ENCODE assay signal across 8 cellular contexts in genomic region chr11:447923-448731, GRCh38. TPM values are rescaled to one million over a fixed set of nuclear protein-coding genes. Genes with fewer than 3 reads are reported as not detected.
DNase-seq lines count a peak whose midpoint lies in the region; ATAC-seq and TF ChIP-seq lines count a peak whose summit lies in the region.

No MANE protein-coding gene starts in this region.

- H3K4me1 ChIP-seq in BLaER1 treated with 17β-estradiol and CSF1 and Interleukin-3, amounts not matched to agents 10 nM and 100 nM: peaks cover 37 to 49% (median 43%) of the 10 kb centered on the region in 10 experiments
- H3K4me1 ChIP-seq in duodenal mucosa (ENCODE audit: control insufficient read depth in 1 of 2, insufficient read depth in 2 of 2, low read length in 2 of 2) (peaks cover 35 to 55% of the 10 kb centered on the region in 2 donors), lower lobe of right lung (peaks cover 45% of the 10 kb centered on the region)

- H3K27me3 Mint-ChIP-seq in activated CD4-positive, alpha-beta memory T cell treated with anti-CD3 and anti-CD28 coated beads for 36 hours: peaks cover 2% of the 10 kb centered on the region

- TF ChIP-seq CTCF in lower lobe of right lung (IDR thresholded peaks at IDR 0.05): peak; percentile 81

- H3K9me3 Mint-ChIP-seq in activated CD4-positive, alpha-beta memory T cell treated with anti-CD3 and anti-CD28 coated beads for 36 hours: no peaks in the 10 kb centered on the region

- H3K4me2 ChIP-seq in BLaER1 treated with 17β-estradiol and CSF1 and Interleukin-3, amounts not matched to agents 10 nM and 100 nM: peak overlapping the region; percentile 86 to 99 (median 97)

- no peaks in the 10 kb centered on the region for H3K9me3 ChIP-seq in BLaER1 treated with 17β-estradiol and CSF1 and Interleukin-3, amounts not matched to agents 10 nM and 100 nM (replicated peaks in 1 of 11)
- H3K9me3 ChIP-seq in duodenal mucosa (ENCODE audit: control insufficient read depth in 1 of 2, low read length in 2 of 2) (no peaks in the 10 kb centered on the region), lower lobe of right lung (no peaks in the 10 kb centered on the region)

- H3K27ac ChIP-seq in BLaER1 treated with 17β-estradiol and CSF1 and Interleukin-3, amounts not matched to agents 10 nM and 100 nM: peak overlapping the region; percentile 55 to 87 (median 80)
- H3K27ac ChIP-seq in duodenal mucosa (ENCODE audit: low read depth, low read length): peak overlapping the region; percentile 98
- H3K27ac ChIP-seq in lower lobe of right lung: peak overlapping the region; percentile 90

- no peaks in the 10 kb centered on the region for H3K36me3 Mint-ChIP-seq in activated CD4-positive, alpha-beta memory T cell treated with anti-CD3 and anti-CD28 coated beads for 36 hours

- H4K20me1 ChIP-seq in BLaER1 treated with 17β-estradiol and CSF1 and Interleukin-3, amounts not matched to agents 10 nM and 100 nM: peaks cover 12 to 28% (median 22%) of the 10 kb centered on the region in 11 experiments; a peak in 20 of 22 replicates

- CTCF ChIA-PET in activated CD4-positive, alpha-beta memory T cell treated with anti-CD3 and anti-CD28 coated beads for 36 hours (lab: Charles Lee): interaction anchor here (0.6 to 5.0 kb wide), 22 partner anchors 8 to 265 kb away, joined by 3 to 49 read pairs (median 4); partner anchors contain the start of gene RNH1

- ATAC-seq in GM19328 (IDR thresholded peaks at IDR 0.05; ENCODE audit: unreplicated experiment): peak; percentile 45
- ATAC-seq in HG03571 (IDR thresholded peaks at IDR 0.05; ENCODE audit: unreplicated experiment): peak; percentile 48
- ATAC-seq in lower lobe of right lung: peak; percentile 89 to 92

- H3K4me3 ChIP-seq in BLaER1 treated with 17β-estradiol and CSF1 and Interleukin-3, amounts not matched to agents 10 nM and 100 nM: peak overlapping the region; percentile 59 to 99 (median 96)
- H3K4me3 ChIP-seq in duodenal mucosa (ENCODE audit: low read depth in 1 of 2, low read length in 2 of 2) (peak overlapping the region; percentile 72 to 89), lower lobe of right lung (peak overlapping the region; percentile 71)

- peak overlapping the region; percentile 90 for H3K4me3 Mint-ChIP-seq in activated CD4-positive, alpha-beta memory T cell treated with anti-CD3 and anti-CD28 coated beads for 36 hours

- H3K27me3 ChIP-seq in BLaER1 treated with 17β-estradiol and CSF1 and Interleukin-3, amounts not matched to agents 10 nM and 100 nM: peaks cover 0 to under 1% (median 0%) of the 10 kb centered on the region in 11 experiments; a peak in 1 of 22 replicates
- H3K27me3 ChIP-seq in duodenal mucosa (ENCODE audit: control insufficient read depth in 1 of 2, insufficient read depth in 2 of 2, low read length in 2 of 2) (no peaks in the 10 kb centered on the region), lower lobe of right lung (ENCODE audit: low read depth) (no peaks in the 10 kb centered on the region)

- peaks cover 21% of the 10 kb centered on the region for H3K4me1 Mint-ChIP-seq in activated CD4-positive, alpha-beta memory T cell treated with anti-CD3 and anti-CD28 coated beads for 36 hours (ENCODE audit: low read depth)

- POLR2A ChIA-PET in activated CD4-positive, alpha-beta memory T cell treated with anti-CD3 and anti-CD28 coated beads for 36 hours (lab: Charles Lee): interaction anchor here (0.8 to 3.5 kb wide), 10 partner anchors 8 to 241 kb away, joined by 3 to 22 read pairs (median 5); partner anchors contain the start of genes BET1L, RIC8A, RNH1 and SIGIRR

- H3K36me3 ChIP-seq in BLaER1 treated with 17β-estradiol and CSF1 and Interleukin-3, amounts not matched to agents 10 nM and 100 nM: peaks cover 11 to 18% (median 13%) of the 10 kb centered on the region in 11 experiments
- H3K36me3 ChIP-seq in duodenal mucosa (ENCODE audit: control insufficient read depth in 1 of 2, insufficient read depth in 2 of 2, low read length in 2 of 2): peaks cover 0 to 3% of the 10 kb centered on the region in 2 donors
- peaks cover 12% of the 10 kb centered on the region for H3K36me3 ChIP-seq in lower lobe of right lung

- intact Hi-C loops in activated CD4-positive, alpha-beta memory T cell treated with anti-CD3 and anti-CD28 coated beads for 36 hours (cut with micrococcal nuclease): loop anchor here (1.0 to 5.0 kb wide), 4 partner anchors 31 to 141 kb away; partner anchors contain the start of genes IFITM2 and RNH1
- intact Hi-C loops in lower lobe of right lung (cut with DNase I): no loop called here

- H3K9ac ChIP-seq in BLaER1 treated with 17β-estradiol and CSF1 and Interleukin-3, amounts not matched to agents 10 nM and 100 nM: peak overlapping the region; percentile 83 to 94 (median 88)
- H3K9ac ChIP-seq in duodenal mucosa (ENCODE audit: low read depth in 1 of 2, low read length in 2 of 2): peak overlapping the region; percentile 73 to 81

- H3K27ac Mint-ChIP-seq in activated CD4-positive, alpha-beta memory T cell treated with anti-CD3 and anti-CD28 coated beads for 36 hours: peak overlapping the region; percentile 95

- DNase-seq in NCI-H748 treated with DMSO at 0.1 percent for 48 hours (lab: John Stamatoyannopoulos, UW): peak; percentile 80
- DNase-seq in activated CD4-positive, alpha-beta memory T cell treated with anti-CD3 and anti-CD28 coated beads for 36 hours: peak; percentile 97
- DNase-seq in lower lobe of right lung: peak; percentile 98
- DNase-seq in stimulated activated CD4-positive, alpha-beta T cell treated with anti-CD3 and anti-CD28 coated beads, Interleukin-4, amount 100 ng/mL, for 48 hours (ENCODE audit: low read depth in 2 of 2): peak; percentile 97 to 99

RNA-seq across cellular contexts. Expression of gene PTDSS2, which starts 2.0 kb away (rescaled TPM):
- total RNA-seq in activated CD4-positive, alpha-beta memory T cell treated with anti-CD3 and anti-CD28 coated beads for 36 hours: 10 to 100 TPM; 15.0 to 16.7 TPM
- 32.9 TPM for total RNA-seq in lower lobe of right lung

RNA-seq across cellular contexts. Expression of gene ANO9, which starts 6.3 kb away (rescaled TPM):
- 10 to 100 TPM; 41.7 to 45.6 TPM for total RNA-seq in activated CD4-positive, alpha-beta memory T cell treated with anti-CD3 and anti-CD28 coated beads for 36 hours
- 21.6 TPM for total RNA-seq in lower lobe of right lung

RNA-seq across cellular contexts. Expression of gene SIGIRR, which starts 33.3 kb away (rescaled TPM):
- total RNA-seq in activated CD4-positive, alpha-beta memory T cell treated with anti-CD3 and anti-CD28 coated beads for 36 hours: 10 to 100 TPM; 55.0 to 57.2 TPM
- total RNA-seq in lower lobe of right lung: 91.8 TPM

RNA-seq across cellular contexts. Expression of gene PKP3, which starts 54.1 kb away (rescaled TPM):
- under 1 TPM in 1 of 2 experiments, not detected in 1; 0.40 TPM for total RNA-seq in activated CD4-positive, alpha-beta memory T cell treated with anti-CD3 and anti-CD28 coated beads for 36 hours
- total RNA-seq in lower lobe of right lung: 23.1 TPM

RNA-seq across cellular contexts. Expression of gene RNH1, which starts 58.9 kb away (rescaled TPM):
- 100 to 1,000 TPM; 127 to 134 TPM for total RNA-seq in activated CD4-positive, alpha-beta memory T cell treated with anti-CD3 and anti-CD28 coated beads for 36 hours
- 237 TPM for total RNA-seq in lower lobe of right lung

Comparison
In these comparisons a context has a peak if more than half of its experiments do, and no peak if none do; other contexts are left out.
1. Peak in every context shown above with its lines: DNase-seq, ATAC-seq, H3K4me3 ChIP-seq and H3K27ac ChIP-seq.